In genomic region chr11:86547727-86548126, GRCh38 we compare ENCODE assay signal across 15 cellular contexts.
DNase-seq lines count a peak whose midpoint lies in the region; ATAC-seq and TF ChIP-seq lines count a peak whose summit lies in the region.
"Had no signal": no experiment of that assay in that cellular context is flagged by ENCODE, and none has a peak within 500 bp of the region (broad histone marks: within the 10 kb centered on the region; RNA-seq: fewer than 3 reads in every experiment).

No MANE protein-coding gene starts in this region.

- H3K36me3 Mint-ChIP-seq in nephron (ENCODE audit: low read depth): no peaks in the 10 kb centered on the region
- H3K36me3 Mint-ChIP-seq: CD14-positive monocyte had no signal

- H3K27me3 Mint-ChIP-seq in nephron (ENCODE audit: low read depth): no peaks in the 10 kb centered on the region

- peaks cover 13% of the 10 kb centered on the region for H3K9me3 Mint-ChIP-seq in nephron

- no peaks in the 10 kb centered on the region for H3K9me3 ChIP-seq in thyroid gland
- H3K9me3 ChIP-seq: psoas muscle had no signal

- intact Hi-C loops in thyroid gland (cut with DNase I): no loop called here

- H3K36me3 ChIP-seq in thyroid gland: no peaks in the 10 kb centered on the region

- no peak for TF ChIP-seq POLR2A in thyroid gland (IDR thresholded peaks at IDR 0.05)

- H3K4me3 ChIP-seq in fibroblast of the aortic adventitia (ENCODE audit: low read depth, low read length) (no peak overlapping the region), thyroid gland (replicated peaks in 1 of 3) (no peak overlapping the region)
- H3K4me3 ChIP-seq: psoas muscle had no signal

- H3K27ac ChIP-seq in angular gyrus (ENCODE audit: low read depth, low read length) (peak overlapping the region; percentile 37), thyroid gland (peak overlapping the region in 2 of 3 donors; percentile 8 to 73)
- H3K27ac ChIP-seq: KMS-11, psoas muscle had no signal

- DNase-seq in fibroblast of the aortic adventitia (ENCODE audit: low read depth): peak; percentile 20
- no peak for DNase-seq in thyroid gland
- no peak for DNase-seq in NCI-H2081 (lab: John Stamatoyannopoulos, UW)
- DNase-seq in hypothalamus (lab: John Stamatoyannopoulos, UW): no peak
- DNase-seq: activated effector memory CD4-positive, alpha-beta T cell treated with Interleukin-2 at 50 U/mL for 16 hours; NCI-H146; NCI-H510A treated with DMSO at 0.1 percent for 48 hours; psoas muscle; stimulated activated CD4-positive, alpha-beta T cell treated with anti-CD3 and anti-CD28 coated beads, Interleukin-2, amount 100 ng/mL, for 48 hours had no signal

- H3K27ac Mint-ChIP-seq in nephron: peak overlapping the region; percentile 74 to 87 (median 87)
- H3K27ac Mint-ChIP-seq: CD14-positive monocyte had no signal

- no peak overlapping the region for H3K4me3 Mint-ChIP-seq in nephron
- H3K4me3 Mint-ChIP-seq: CD14-positive monocyte had no signal

- H3K27me3 ChIP-seq in thyroid gland: no peaks in the 10 kb centered on the region

- no peak for ATAC-seq in HG02798 (IDR thresholded peaks at IDR 0.05; ENCODE audit: poor library complexity, unreplicated experiment)
- no peak for ATAC-seq in GM19351 (IDR thresholded peaks at IDR 0.05; ENCODE audit: unreplicated experiment)
- ATAC-seq: psoas muscle had no signal

- peaks cover 40% of the 10 kb centered on the region for H3K4me1 Mint-ChIP-seq in nephron

- TF ChIP-seq CTCF in fibroblast of the aortic adventitia (IDR thresholded peaks at IDR 0.05; ENCODE audit: insufficient read depth, low read length) (no peak), nephron (IDR thresholded peaks at IDR 0.05; ENCODE audit: unreplicated experiment in 3 of 3) (no peak), thyroid gland (IDR thresholded peaks at IDR 0.05) (no peak)

- 70 to 82% methylated on average over 2 of the region's 2 CpGs for WGBS in thyroid gland, 2 donors

- peaks cover 13 to 25% of the 10 kb centered on the region in 2 donors for H3K4me1 ChIP-seq in thyroid gland
